In genomic region chr12:54680374-54680773, GRCh38 we compare ENCODE assay signal across 8 cellular contexts. TPM values are rescaled to one million over a fixed set of nuclear protein-coding genes. Genes with fewer than 3 reads are reported as not detected.
A peak's percentile ranks its signal among the peaks of the same experiment; 100 is the strongest.
DNase-seq lines count a peak whose midpoint lies in the region; ATAC-seq, FAIRE-seq and TF ChIP-seq lines count a peak whose summit lies in the region.

No MANE protein-coding gene starts in this region.

- 53 to 58% methylated on average over 3 of the region's 3 CpGs for WGBS in tibial nerve, 2 donors

- no peak overlapping the region for H3K9ac ChIP-seq in kidney (ENCODE audit: low read length in 2 of 2)

- H3K4me1 ChIP-seq in kidney (ENCODE audit: control insufficient read depth in 1 of 2, insufficient read depth in 1 of 2, low read depth in 1 of 2, low read length in 2 of 2) (peaks cover 0 to 2% of the 10 kb centered on the region in 2 donors), tibial nerve (no peaks in the 10 kb centered on the region)

- DNase-seq in CD1c-positive myeloid dendritic cell (ENCODE audit: extremely low spot score) (peak; percentile 31), GM19240 (ENCODE audit: insufficient read length, low spot score) (peak; percentile 5), HTR-8/SVneo (ENCODE audit: insufficient read length, low spot score) (no peak), kidney (no peak), ureter (ENCODE audit: low spot score) (no peak), tibial nerve (ENCODE audit: low spot score in 2 of 2) (no peak)
- peak; percentile 42 for DNase-seq in activated CD4-positive, alpha-beta memory T cell treated with anti-CD3 and anti-CD28 coated beads for 36 hours

- ATAC-seq in GM21737 (IDR thresholded peaks at IDR 0.05; ENCODE audit: unreplicated experiment) = no peak

- no peaks in the 10 kb centered on the region for H3K36me3 ChIP-seq in kidney (ENCODE audit: control insufficient read depth in 1 of 2, insufficient read depth in 2 of 2, low read length in 2 of 2)
- no peaks in the 10 kb centered on the region for H3K36me3 ChIP-seq in tibial nerve

- TF ChIP-seq POLR2A in tibial nerve (IDR thresholded peaks at IDR 0.05) = no peak

- FAIRE-seq in HTR-8/SVneo (lab: Jason Lieb, UNC) (peak; percentile 20), kidney (lab: Jason Lieb, UNC) (no peak)

- no peaks in the 10 kb centered on the region for H3K36me3 Mint-ChIP-seq in activated CD4-positive, alpha-beta memory T cell treated with anti-CD3 and anti-CD28 coated beads for 36 hours

- H3K9me3 ChIP-seq in kidney (ENCODE audit: control insufficient read depth in 1 of 2, low read length in 2 of 2) (no peaks in the 10 kb centered on the region), tibial nerve (no peaks in the 10 kb centered on the region)

- H3K27ac ChIP-seq in kidney (ENCODE audit: low read depth in 2 of 2, low read length in 2 of 2) (no peak overlapping the region), tibial nerve (no peak overlapping the region)

- peak; percentile 9 for TF ChIP-seq CTCF in kidney (IDR thresholded peaks at IDR 0.05; ENCODE audit: borderline replicate concordance, extremely low read depth, insufficient read depth)
- peak in 2 of 5 experiments; percentile 13 to 31 for TF ChIP-seq CTCF in tibial nerve (IDR thresholded peaks at IDR 0.05)

- no peak overlapping the region for H3K27ac Mint-ChIP-seq in activated CD4-positive, alpha-beta memory T cell treated with anti-CD3 and anti-CD28 coated beads for 36 hours

- intact Hi-C loops in activated CD4-positive, alpha-beta memory T cell treated with anti-CD3 and anti-CD28 coated beads for 36 hours (cut with micrococcal nuclease) = no loop called here
- intact Hi-C loops in kidney (cut with DNase I) = no loop called here

- POLR2A ChIA-PET in activated CD4-positive, alpha-beta memory T cell treated with anti-CD3 and anti-CD28 coated beads for 36 hours (lab: Charles Lee) = no interaction called here

- no peak overlapping the region for H3K4me3 Mint-ChIP-seq in activated CD4-positive, alpha-beta memory T cell treated with anti-CD3 and anti-CD28 coated beads for 36 hours

- H3K4me3 ChIP-seq in kidney (ENCODE audit: low read length in 2 of 2) (no peak overlapping the region), tibial nerve (no peak overlapping the region)

- H3K27me3 Mint-ChIP-seq in activated CD4-positive, alpha-beta memory T cell treated with anti-CD3 and anti-CD28 coated beads for 36 hours = peaks cover 37% of the 10 kb centered on the region

- TF ChIP-seq EP300 in tibial nerve (IDR thresholded peaks at IDR 0.05) = no peak

- CTCF ChIA-PET in activated CD4-positive, alpha-beta memory T cell treated with anti-CD3 and anti-CD28 coated beads for 36 hours (lab: Charles Lee) = interaction anchor here (0.9 to 1.8 kb wide), 7 partner anchors 10 to 392 kb away, joined by 3 to 8 read pairs (median 3); no protein-coding TSS in a partner anchor

- H3K4me1 Mint-ChIP-seq in activated CD4-positive, alpha-beta memory T cell treated with anti-CD3 and anti-CD28 coated beads for 36 hours (ENCODE audit: low read depth) = no peaks in the 10 kb centered on the region

- peaks cover 0 to 9% of the 10 kb centered on the region in 2 donors for H3K27me3 ChIP-seq in tibial nerve

- no peaks in the 10 kb centered on the region for H3K9me3 Mint-ChIP-seq in activated CD4-positive, alpha-beta memory T cell treated with anti-CD3 and anti-CD28 coated beads for 36 hours

RNA-seq across cellular contexts. Expression of gene DCD, which starts 32.2 kb away (rescaled TPM):
- total RNA-seq in activated CD4-positive, alpha-beta memory T cell treated with anti-CD3 and anti-CD28 coated beads for 36 hours = not detected
- total RNA-seq in kidney = not detected
- polyA plus RNA-seq in kidney (ENCODE audit: insufficient read depth, low read depth, low replicate concordance) = not detected
- not detected for total RNA-seq in ureter
- total RNA-seq in tibial nerve = not detected

RNA-seq across cellular contexts. Expression of gene LACRT, which starts 45.7 kb away (rescaled TPM):
- not detected for total RNA-seq in activated CD4-positive, alpha-beta memory T cell treated with anti-CD3 and anti-CD28 coated beads for 36 hours
- total RNA-seq in kidney = not detected
- polyA plus RNA-seq in kidney (ENCODE audit: insufficient read depth, low read depth, low replicate concordance) = not detected
- not detected for total RNA-seq in ureter
- total RNA-seq in tibial nerve = not detected

Comparison
In these comparisons a context has a peak if more than half of its experiments do, and no peak if none do; other contexts are left out.
1. DNase-seq: peak in CD1c-positive myeloid dendritic cell (single experiment), GM19240 (single experiment) and activated CD4-positive, alpha-beta memory T cell treated with anti-CD3 and anti-CD28 coated beads for 36 hours (single experiment); none in HTR-8/SVneo (single experiment), kidney (single experiment), ureter (single experiment) and tibial nerve (0 of 2).